Comparison of ENCODE assay signal across 21 cellular contexts in genomic region chr1:118717893-118718292, GRCh38.
DNase-seq lines count a peak whose midpoint lies in the region; ATAC-seq and TF ChIP-seq lines count a peak whose summit lies in the region.
"Had no signal": no experiment of that assay in that cellular context is flagged by ENCODE, and none has a peak within 500 bp of the region (broad histone marks: within the 10 kb centered on the region; RNA-seq: fewer than 3 reads in every experiment).

No MANE protein-coding gene starts in this region.

- no peaks in the 10 kb centered on the region for H3K4me1 ChIP-seq in right atrium auricular region
- H3K4me1 ChIP-seq: A549, BE2C, HAP-1, Peyer's patch, SJSA1 had no signal

- no peak overlapping the region for H3K4me3 ChIP-seq in right atrium auricular region
- H3K4me3 ChIP-seq: A549, GM23338, HAP-1, Peyer's patch, SJSA1 had no signal

- intact Hi-C loops in Right ventricle myocardium inferior (cut with DNase I), result loop anchor here (5.0 kb wide), 1 partner anchor 416 kb away; no protein-coding TSS in a partner anchor
- intact Hi-C loops in left ventricle myocardium superior (cut with micrococcal nuclease), result no loop called here

- no peak overlapping the region for H3K4me3 Mint-ChIP-seq in stimulated activated effector memory CD8-positive, alpha-beta T cell treated with anti-CD3 and anti-CD28 coated beads, Interleukin-12 subunit alpha, Interleukin-12 subunit beta, amount 100 ng/mL, for 72 hours
- H3K4me3 Mint-ChIP-seq: GM23338 had no signal

- peaks cover 10% of the 10 kb centered on the region for H3K9me3 Mint-ChIP-seq in stimulated activated effector memory CD8-positive, alpha-beta T cell treated with anti-CD3 and anti-CD28 coated beads, Interleukin-12 subunit alpha, Interleukin-12 subunit beta, amount 100 ng/mL, for 72 hours

- no peaks in the 10 kb centered on the region for H3K36me3 ChIP-seq in right atrium auricular region
- H3K36me3 ChIP-seq: BE2C, HAP-1, Peyer's patch, SJSA1 had no signal

- H3K27ac ChIP-seq in right atrium auricular region, result no peak overlapping the region
- H3K27ac ChIP-seq: A549, Peyer's patch, SJSA1 had no signal

- no peaks in the 10 kb centered on the region for H3K4me1 Mint-ChIP-seq in stimulated activated effector memory CD8-positive, alpha-beta T cell treated with anti-CD3 and anti-CD28 coated beads, Interleukin-12 subunit alpha, Interleukin-12 subunit beta, amount 100 ng/mL, for 72 hours
- H3K4me1 Mint-ChIP-seq: GM23338 had no signal

- H3K27ac Mint-ChIP-seq in stimulated activated effector memory CD8-positive, alpha-beta T cell treated with anti-CD3 and anti-CD28 coated beads, Interleukin-12 subunit alpha, Interleukin-12 subunit beta, amount 100 ng/mL, for 72 hours, result no peak overlapping the region
- H3K27ac Mint-ChIP-seq: GM23338 had no signal

- no peaks in the 10 kb centered on the region for H3K27me3 ChIP-seq in right atrium auricular region
- H3K27me3 ChIP-seq: BE2C, Peyer's patch, SJSA1 had no signal

- peak; percentile 62 for ATAC-seq in Right ventricle myocardium inferior
- peak; percentile 84 for ATAC-seq in left ventricle myocardium superior
- ATAC-seq in stimulated activated effector memory CD8-positive, alpha-beta T cell treated with anti-CD3 and anti-CD28 coated beads, Interleukin-12 subunit alpha, Interleukin-12 subunit beta, amount 100 ng/mL, for 72 hours, result no peak
- ATAC-seq: A549, GM23338 had no signal

- H3K36me3 Mint-ChIP-seq in stimulated activated effector memory CD8-positive, alpha-beta T cell treated with anti-CD3 and anti-CD28 coated beads, Interleukin-12 subunit alpha, Interleukin-12 subunit beta, amount 100 ng/mL, for 72 hours, result no peaks in the 10 kb centered on the region

- H3K9me3 ChIP-seq in right atrium auricular region, result no peaks in the 10 kb centered on the region
- H3K9me3 ChIP-seq: A549, BE2C, HAP-1, Peyer's patch, SJSA1 had no signal

- DNase-seq in Right ventricle myocardium inferior (ENCODE audit: missing footprints) (no peak), right atrium auricular region (ENCODE audit: low spot score) (no peak), NCI-H748 (lab: John Stamatoyannopoulos, UW; ENCODE audit: unreplicated experiment) (peak; percentile 56), left ventricle myocardium superior (no peak), myocyte (ENCODE audit: low read depth) (peak; percentile 6), NCI-H510A (lab: John Stamatoyannopoulos, UW) (no peak)
- no peak for DNase-seq in stimulated activated effector memory CD8-positive, alpha-beta T cell treated with anti-CD3 and anti-CD28 coated beads, Interleukin-12 subunit alpha, Interleukin-12 subunit beta, amount 100 ng/mL, for 72 hours (ENCODE audit: low spot score in 2 of 2)
- DNase-seq in activated T-cell treated with anti-CD3 and anti-CD28 coated beads, Interleukin-2, amount 50 U/mL, for 48 hours, result no peak
- DNase-seq: BE2C, DND-41, KG1, NCI-H1092 treated with DMSO at 0.1 percent for 48 hours, NCI-H1436 treated with DMSO at 0.1 percent for 48 hours, NCI-H1930, NCI-H345, NCI-H526, Peyer's patch had no signal

- TF ChIP-seq CTCF in right atrium auricular region (IDR thresholded peaks at IDR 0.05), result no peak

Comparison
In these comparisons a context has a peak if more than half of its experiments do, and no peak if none do; other contexts are left out.
1. DNase-seq: peak in NCI-H748 (single experiment) and myocyte (single experiment); none in Right ventricle myocardium inferior (single experiment), right atrium auricular region (single experiment), left ventricle myocardium superior (single experiment), stimulated activated effector memory CD8-positive, alpha-beta T cell treated with anti-CD3 and anti-CD28 coated beads, Interleukin-12 subunit alpha, Interleukin-12 subunit beta, amount 100 ng/mL, for 72 hours (0 of 2), activated T-cell treated with anti-CD3 and anti-CD28 coated beads, Interleukin-2, amount 50 U/mL, for 48 hours (0 of 2) and NCI-H510A (single experiment).